Comparison of ENCODE assay signal across 8 cellular contexts in genomic region chr6:13331516-13332348, GRCh38. TPM values are rescaled to one million over a fixed set of nuclear protein-coding genes. Genes with fewer than 3 reads are reported as not detected.
DNase-seq lines count a peak whose midpoint lies in the region; ATAC-seq and TF ChIP-seq lines count a peak whose summit lies in the region.

No MANE protein-coding gene starts in this region.

- DNase-seq in CD4-positive, alpha-beta memory T cell: peak in 4 of 5 donors; percentile 13 to 38 (median 30)
- DNase-seq in HS-27A (ENCODE audit: low read depth): peak; percentile 4
- peak; percentile 32 for DNase-seq in SK-N-DZ (ENCODE audit: low spot score)
- no peak for DNase-seq in heart left ventricle
- no peak for DNase-seq in thoracic aorta (ENCODE audit: low spot score)
- no peak for DNase-seq in stimulated activated CD4-positive, alpha-beta T cell treated with anti-CD3 and anti-CD28 coated beads, Interleukin-4, amount 100 ng/mL, for 4 hours
- no peak for DNase-seq in stimulated activated naive B cell treated with anti-CD40 and anti-IgM and Interleukin-4, amounts not matched to agents 10 μg/mL and 1 μg/mL and 100 μg/mL, for 72 hours

- no peaks in the 10 kb centered on the region for H3K9me3 ChIP-seq in CD4-positive, alpha-beta memory T cell (ENCODE audit: control insufficient read depth in 1 of 2, low read length in 2 of 2)
- H3K9me3 ChIP-seq in heart left ventricle (no peaks in the 10 kb centered on the region), thoracic aorta (no peaks in the 10 kb centered on the region)

- ATAC-seq in heart left ventricle (peak in 2 of 4 donors; percentile 2 to 19), thoracic aorta (ENCODE audit: insufficient number of reproducible peaks, low FRiP score, low read depth) (no peak), GM21367 (IDR thresholded peaks at IDR 0.05; ENCODE audit: unreplicated experiment) (no peak)
- no peak for ATAC-seq in stimulated activated naive B cell treated with anti-CD40 and anti-IgM and Interleukin-4, amounts not matched to agents 10 μg/mL and 1 μg/mL and 100 μg/mL, for 72 hours (replicated peaks)

- H3K4me1 Mint-ChIP-seq in CD4-positive, alpha-beta memory T cell: peaks cover 12 to 31% (median 22%) of the 10 kb centered on the region in 4 donors
- H3K4me1 Mint-ChIP-seq in stimulated activated naive B cell treated with anti-CD40 and anti-IgM and Interleukin-4, amounts not matched to agents 10 μg/mL and 1 μg/mL and 100 μg/mL, for 72 hours: peaks cover 15 to 46% of the 10 kb centered on the region in 2 donors

- H3K27me3 Mint-ChIP-seq in CD4-positive, alpha-beta memory T cell: peaks cover 0 to 2% of the 10 kb centered on the region in 2 donors
- H3K27me3 Mint-ChIP-seq in stimulated activated naive B cell treated with anti-CD40 and anti-IgM and Interleukin-4, amounts not matched to agents 10 μg/mL and 1 μg/mL and 100 μg/mL, for 72 hours: no peaks in the 10 kb centered on the region

- POLR2A ChIA-PET in CD4-positive, alpha-beta memory T cell (lab: Charles Lee; ENCODE audit: partially characterized antibody): interaction anchor here (1.1 kb wide), 1 partner anchor 243 kb away, joined by 3 read pairs; the partner anchor contains the start of gene SIRT5

- H3K4me3 ChIP-seq in CD4-positive, alpha-beta memory T cell (ENCODE audit: low read length in 2 of 2): no peak overlapping the region
- no peak overlapping the region for H3K4me3 ChIP-seq in heart left ventricle
- no peak overlapping the region for H3K4me3 ChIP-seq in thoracic aorta

- CTCF ChIA-PET in CD4-positive, alpha-beta memory T cell (lab: Charles Lee; ENCODE audit: partially characterized antibody): interaction anchor here (0.7 to 3.1 kb wide), 13 partner anchors 10 to 1677 kb away, joined by 3 to 15 read pairs (median 7); partner anchors contain the start of genes NOL7 and SIRT5

- no peak overlapping the region for H3K27ac ChIP-seq in CD4-positive, alpha-beta memory T cell (ENCODE audit: low read depth, low read length)
- peak overlapping the region in 11 of 12 donors; percentile 3 to 76 (median 57) for H3K27ac ChIP-seq in heart left ventricle
- H3K27ac ChIP-seq in thoracic aorta: no peak overlapping the region

- no peak overlapping the region for H3K4me3 Mint-ChIP-seq in CD4-positive, alpha-beta memory T cell
- H3K4me3 Mint-ChIP-seq in stimulated activated naive B cell treated with anti-CD40 and anti-IgM and Interleukin-4, amounts not matched to agents 10 μg/mL and 1 μg/mL and 100 μg/mL, for 72 hours: no peak overlapping the region

- TF ChIP-seq CTCF in heart left ventricle (IDR thresholded peaks at IDR 0.05) (peak; percentile 49 to 73 (median 62)), thoracic aorta (IDR thresholded peaks at IDR 0.05) (peak; percentile 69)

- no peaks in the 10 kb centered on the region for H3K27me3 ChIP-seq in CD4-positive, alpha-beta memory T cell (ENCODE audit: insufficient read depth, low read length)
- H3K27me3 ChIP-seq in heart left ventricle: no peaks in the 10 kb centered on the region
- H3K27me3 ChIP-seq in thoracic aorta (replicated peaks; ENCODE audit: insufficient read depth): no peaks in the 10 kb centered on the region

- intact Hi-C loops in CD4-positive, alpha-beta memory T cell (cut with micrococcal nuclease): no loop called here
- intact Hi-C loops in heart left ventricle (cut with DNase I): loop anchor here in 9 of 10 donors (2.0 to 10.0 kb wide), 9 partner anchors 123 to 736 kb away; partner anchors contain the start of gene NOL7 (in 2 of the 9)

- H3K4me1 ChIP-seq in CD4-positive, alpha-beta memory T cell (ENCODE audit: insufficient read depth, low read length): peaks cover 19% of the 10 kb centered on the region
- peaks cover 0 to 48% (median 17%) of the 10 kb centered on the region in 12 donors for H3K4me1 ChIP-seq in heart left ventricle
- H3K4me1 ChIP-seq in thoracic aorta (ENCODE audit: control insufficient read depth in 1 of 2, low read depth in 2 of 2): peaks cover 7% of the 10 kb centered on the region in 2 donors

- H3K9me3 Mint-ChIP-seq in CD4-positive, alpha-beta memory T cell: no peaks in the 10 kb centered on the region
- H3K9me3 Mint-ChIP-seq in stimulated activated naive B cell treated with anti-CD40 and anti-IgM and Interleukin-4, amounts not matched to agents 10 μg/mL and 1 μg/mL and 100 μg/mL, for 72 hours: no peaks in the 10 kb centered on the region

- WGBS in heart left ventricle, 4 donors: 41 to 45% (median 43%) methylated on average over 13 of the region's 13 CpGs

- peak overlapping the region in 2 of 7 donors; percentile 25 to 54 for H3K27ac Mint-ChIP-seq in CD4-positive, alpha-beta memory T cell
- H3K27ac Mint-ChIP-seq in stimulated activated naive B cell treated with anti-CD40 and anti-IgM and Interleukin-4, amounts not matched to agents 10 μg/mL and 1 μg/mL and 100 μg/mL, for 72 hours: no peak overlapping the region

- H3K36me3 Mint-ChIP-seq in CD4-positive, alpha-beta memory T cell: peaks cover 0 to 10% of the 10 kb centered on the region in 2 donors
- no peaks in the 10 kb centered on the region for H3K36me3 Mint-ChIP-seq in stimulated activated naive B cell treated with anti-CD40 and anti-IgM and Interleukin-4, amounts not matched to agents 10 μg/mL and 1 μg/mL and 100 μg/mL, for 72 hours

- H3K36me3 ChIP-seq in CD4-positive, alpha-beta memory T cell (ENCODE audit: insufficient read depth, low read length): no peaks in the 10 kb centered on the region
- peaks cover 0 to under 1% (median 0%) of the 10 kb centered on the region in 9 donors for H3K36me3 ChIP-seq in heart left ventricle
- no peaks in the 10 kb centered on the region for H3K36me3 ChIP-seq in thoracic aorta

- TF ChIP-seq POLR2A in heart left ventricle (IDR thresholded peaks at IDR 0.05): no peak

RNA-seq across cellular contexts. Expression of gene TBC1D7, which starts 3.4 kb away (rescaled TPM):
- 10 to 100 TPM; 12.6 to 13.2 TPM for total RNA-seq in CD4-positive, alpha-beta memory T cell
- polyA plus RNA-seq in CD4-positive, alpha-beta memory T cell: 10 to 100 TPM; 16.2 to 24.5 TPM
- 33.5 and 42.3 TPM in 2 replicates for polyA plus RNA-seq in SK-N-DZ (2014; cell fraction: cytosol; rRNA removed)
- 26.8 and 32.1 TPM in 2 replicates for polyA plus RNA-seq in SK-N-DZ (2014; cell fraction: nucleus; rRNA removed)
- total RNA-seq in heart left ventricle: 10 to 100 TPM; 17.0 to 31.9 (median 22.9) TPM
- 10 to 100 TPM; 20.5 to 27.1 TPM for polyA plus RNA-seq in heart left ventricle
- total RNA-seq in thoracic aorta: 10 to 100 TPM in 1 of 2 donors, 1 to 10 TPM in 1; 7.3 to 17.9 TPM

Comparison
In these comparisons a context has a peak if more than half of its experiments do, and no peak if none do; other contexts are left out.
1. DNase-seq: peak in CD4-positive, alpha-beta memory T cell (4 of 5), HS-27A (single experiment) and SK-N-DZ (single experiment); none in heart left ventricle (0 of 5), thoracic aorta (single experiment), stimulated activated CD4-positive, alpha-beta T cell treated with anti-CD3 and anti-CD28 coated beads, Interleukin-4, amount 100 ng/mL, for 4 hours (0 of 2) and stimulated activated naive B cell treated with anti-CD40 and anti-IgM and Interleukin-4, amounts not matched to agents 10 μg/mL and 1 μg/mL and 100 μg/mL, for 72 hours (single experiment).
2. H3K27ac ChIP-seq: peak in heart left ventricle (11 of 12); none in CD4-positive, alpha-beta memory T cell (single experiment) and thoracic aorta (0 of 2).